26 cellular contexts compared by ENCODE assay signal in the genomic region with DNA sequence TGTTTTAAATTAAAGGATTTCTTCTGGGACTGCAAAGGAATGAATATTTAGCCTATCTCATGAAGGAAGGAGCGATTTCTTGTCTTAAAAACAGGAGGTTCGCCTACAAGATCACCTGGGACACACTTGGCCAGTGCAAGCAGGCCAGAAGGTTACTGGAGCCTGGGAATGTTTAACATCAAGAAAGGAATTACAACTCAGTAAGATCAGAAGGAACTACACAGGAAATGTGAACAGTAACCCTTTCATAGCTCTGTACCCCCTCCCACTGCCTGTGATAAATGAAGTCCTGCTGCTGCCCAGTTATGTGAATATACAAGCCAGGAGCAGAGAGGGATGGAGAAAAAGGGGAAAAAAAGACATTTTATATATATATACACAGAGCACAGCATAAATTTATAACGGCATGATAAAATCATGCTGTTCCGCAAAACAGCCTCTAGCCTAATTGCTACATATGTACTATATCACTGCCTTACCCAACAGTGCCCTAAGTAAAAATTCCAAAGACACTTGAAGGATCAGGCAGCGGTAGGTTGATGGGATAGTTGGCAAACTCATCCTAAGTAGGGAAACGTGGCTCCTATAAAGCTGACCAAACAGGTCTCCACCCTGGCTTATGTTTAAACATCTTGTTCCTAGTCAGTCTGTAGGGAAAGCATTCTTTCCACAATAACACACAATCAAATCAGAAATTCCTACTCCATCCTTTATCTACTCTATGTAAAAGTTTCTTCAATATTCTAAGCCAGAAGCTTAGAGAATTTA.
A peak's percentile ranks its signal among the peaks of the same experiment; 100 is the strongest.
DNase-seq lines count a peak whose midpoint lies in the region; ATAC-seq and TF ChIP-seq lines count a peak whose summit lies in the region.
"Had no signal": no experiment of that assay in that cellular context is flagged by ENCODE, and none has a peak within 500 bp of the region (broad histone marks: within the 10 kb centered on the region; RNA-seq: fewer than 3 reads in every experiment).

No MANE protein-coding gene starts in this region.

- DNase-seq in Right ventricle myocardium superior (no peak), left ventricle myocardium superior (no peak), fibroblast of the conjunctiva (ENCODE audit: low read depth) (peak; percentile 50), neuronal stem cell (ENCODE audit: low spot score) (no peak), aorta (no peak), H9 (no peak), NCI-H2227 (lab: John Stamatoyannopoulos, UW; ENCODE audit: unreplicated experiment) (no peak)
- DNase-seq: 8988T; activated B cell treated with CpG ODN at 0.5 μM for 24 hours; activated CD4-positive, alpha-beta memory T cell treated with anti-CD3 and anti-CD28 coated beads, Interleukin-2, amount 10 ng/mL, durations not matched to agents 7 days and 5 days; activated gamma-delta T cell treated with Interleukin-2 at 50 U/mL for 16 hours; activated T-cell treated with anti-CD3 and anti-CD28 coated beads for 4 hours; amygdala; BE2C; EL; endodermal cell; islet precursor cell; natural killer cell; NCI-H1105 treated with DMSO at 0.1 percent for 48 hours; NCI-H524; SK-N-SH; stimulated activated CD4-positive, alpha-beta T cell treated with anti-CD3 and anti-CD28 coated beads, Interleukin-4, amount 100 ng/mL, for 24 hours; stimulated activated naive CD8-positive, alpha-beta T cell treated with anti-CD3 and anti-CD28 coated beads, Interleukin-15, amount 100 ng/mL, for 72 hours had no signal

- H3K4me3 ChIP-seq in neuronal stem cell (ENCODE audit: low read length in 2 of 2) (no peak overlapping the region), aorta (ENCODE audit: low read length in 2 of 2) (no peak overlapping the region)
- H3K4me3 ChIP-seq: prostate gland had no signal

- H3K27ac Mint-ChIP-seq in H9, result no peak overlapping the region
- H3K27ac Mint-ChIP-seq: activated B cell treated with CpG ODN at 0.5 μM for 24 hours; activated CD4-positive, alpha-beta memory T cell treated with anti-CD3 and anti-CD28 coated beads, Interleukin-2, amount 10 ng/mL, durations not matched to agents 7 days and 5 days; endodermal cell; memory B cell; natural killer cell had no signal

- H2AK5ac ChIP-seq in neuronal stem cell (ENCODE audit: low read depth, low read length) (no peak overlapping the region), H9 (ENCODE audit: insufficient read length, low read length) (no peak overlapping the region)

- no peaks in the 10 kb centered on the region for H3K23me2 ChIP-seq in H9 (ENCODE audit: insufficient read length, low read depth, low read length, poor library complexity, severe bottlenecking)

- no peak overlapping the region for H3T11ph ChIP-seq in H9 (ENCODE audit: low read length)

- H4K91ac ChIP-seq in neuronal stem cell (ENCODE audit: low read depth, low read length, poor library complexity), result no peak overlapping the region
- no peak overlapping the region for H4K91ac ChIP-seq in H9 (ENCODE audit: insufficient read length, low read depth, low read length)

- TF ChIP-seq CTCF in H9 (conservative IDR thresholded peaks at IDR 0.05), result no peak

- H2BK5ac ChIP-seq in neuronal stem cell (ENCODE audit: low read length), result no peak overlapping the region
- H2BK5ac ChIP-seq in H9 (ENCODE audit: insufficient read length, low read length), result no peak overlapping the region

- H2AFZ ChIP-seq in neuronal stem cell (ENCODE audit: low read length), result peak overlapping the region; percentile 67
- H2AFZ ChIP-seq in H9 (ENCODE audit: low read length), result no peak overlapping the region

- H3K27me3 Mint-ChIP-seq in H9 (ENCODE audit: low read depth), result no peaks in the 10 kb centered on the region; the same call in 1 of the 2 replicates
- H3K27me3 Mint-ChIP-seq: activated B cell treated with CpG ODN at 0.5 μM for 24 hours; activated CD4-positive, alpha-beta memory T cell treated with anti-CD3 and anti-CD28 coated beads, Interleukin-2, amount 10 ng/mL, durations not matched to agents 7 days and 5 days; memory B cell; stimulated activated naive CD8-positive, alpha-beta T cell treated with anti-CD3 and anti-CD28 coated beads, Interleukin-15, amount 100 ng/mL, for 72 hours had no signal

- H3K18ac ChIP-seq in neuronal stem cell (ENCODE audit: low read length) (no peak overlapping the region), H9 (ENCODE audit: insufficient read length, low read depth, low read length) (no peak overlapping the region)

- H3K79me1 ChIP-seq in neuronal stem cell (ENCODE audit: low read depth, low read length), result no peaks in the 10 kb centered on the region
- no peaks in the 10 kb centered on the region for H3K79me1 ChIP-seq in H9 (ENCODE audit: insufficient read depth, low read depth, low read length, poor library complexity, severe bottlenecking)

- no peak overlapping the region for H3K56ac ChIP-seq in H9 (ENCODE audit: insufficient read length, low read depth, low read length)

- no CpG with 5 or more reads among the region's 6 CpGs for WGBS in neuronal stem cell (ENCODE audit: extremely low coverage in 2 of 2, insufficient read length in 2 of 2, insufficient replicate concordance in 1 of 2), 2 donors
- WGBS in aorta, 2 donors, result 64 to 71% methylated on average over 6 of the region's 6 CpGs
- no CpG with 5 or more reads among the region's 6 CpGs for WGBS in H9 (ENCODE audit: extremely low coverage, insufficient read length, low lambda C conversion rate)

- H3K27ac ChIP-seq in neuronal stem cell (replicated peaks; ENCODE audit: low read length) (no peak overlapping the region), aorta (ENCODE audit: low read depth in 1 of 2, low read length in 2 of 2) (no peak overlapping the region), H9 (ENCODE audit: insufficient read length, low read depth, low read length) (no peak overlapping the region)
- H3K27ac ChIP-seq: prostate gland had no signal

- no peaks in the 10 kb centered on the region for H3K9me3 Mint-ChIP-seq in H9
- H3K9me3 Mint-ChIP-seq: activated CD4-positive, alpha-beta memory T cell treated with anti-CD3 and anti-CD28 coated beads, Interleukin-2, amount 10 ng/mL, durations not matched to agents 7 days and 5 days; endodermal cell; memory B cell; natural killer cell; stimulated activated naive CD8-positive, alpha-beta T cell treated with anti-CD3 and anti-CD28 coated beads, Interleukin-15, amount 100 ng/mL, for 72 hours had no signal

- no peak overlapping the region for H3K4ac ChIP-seq in neuronal stem cell (ENCODE audit: low read length)
- H3K4ac ChIP-seq in H9 (ENCODE audit: low read depth, low read length), result no peak overlapping the region

- ATAC-seq in Right ventricle myocardium superior (ENCODE audit: poor library complexity), result peak; percentile 21
- no peak for ATAC-seq in left ventricle myocardium superior
- peak; percentile 32 for ATAC-seq in aorta (ENCODE audit: low FRiP score)
- ATAC-seq in GM21825 (IDR thresholded peaks at IDR 0.05; ENCODE audit: unreplicated experiment), result no peak
- ATAC-seq: natural killer cell; stimulated activated naive CD8-positive, alpha-beta T cell treated with anti-CD3 and anti-CD28 coated beads, Interleukin-15, amount 100 ng/mL, for 72 hours had no signal

- H3K9ac ChIP-seq in neuronal stem cell (ENCODE audit: low read depth, low read length, poor library complexity) (no peak overlapping the region), H9 (ENCODE audit: extremely low read depth, insufficient read length, low read length) (no peak overlapping the region)
- H3K9ac ChIP-seq: SK-N-SH had no signal

- H3K36me3 ChIP-seq in neuronal stem cell (replicated peaks in 1 of 2; ENCODE audit: control insufficient read depth in 2 of 2, insufficient read depth in 2 of 2, low read length in 2 of 2) (no peaks in the 10 kb centered on the region), aorta (ENCODE audit: control insufficient read depth in 1 of 2, insufficient read depth in 2 of 2, low read length in 1 of 2) (no peaks in the 10 kb centered on the region)
- H3K36me3 ChIP-seq: BE2C, prostate gland had no signal

- H4K8ac ChIP-seq in neuronal stem cell (ENCODE audit: low read depth, low read length) (no peak overlapping the region), H9 (replicated peaks; ENCODE audit: insufficient read length, low read depth, low read length) (no peak overlapping the region)

- H3K79me2 ChIP-seq in H9 (ENCODE audit: insufficient read depth, low read length), result no peaks in the 10 kb centered on the region

- no peak overlapping the region for H3K23ac ChIP-seq in neuronal stem cell (ENCODE audit: low read depth, low read length, poor library complexity)
- H3K23ac ChIP-seq in H9 (ENCODE audit: insufficient read length, low read depth, low read length), result no peak overlapping the region

- no peaks in the 10 kb centered on the region for H4K20me1 ChIP-seq in H9 (ENCODE audit: control insufficient read depth, insufficient read depth, insufficient read length)

- no peak overlapping the region for H4K5ac ChIP-seq in H9 (ENCODE audit: insufficient read length, low read depth, low read length)

- H2BK20ac ChIP-seq in H9 (ENCODE audit: low read depth, low read length, poor library complexity, severe bottlenecking), result no peak overlapping the region

- H3K4me1 ChIP-seq in neuronal stem cell (ENCODE audit: control insufficient read depth in 2 of 2, insufficient read depth in 1 of 2, low read depth in 1 of 2, low read length in 2 of 2) (peaks cover 0 to 3% of the 10 kb centered on the region in 2 donors), aorta (ENCODE audit: control insufficient read depth in 1 of 2, insufficient read depth in 2 of 2, low read length in 2 of 2) (peaks cover 3 to 9% of the 10 kb centered on the region in 2 donors), H9 (ENCODE audit: insufficient read depth, low read length) (no peaks in the 10 kb centered on the region)
- H3K4me1 ChIP-seq: BE2C, prostate gland had no signal

- H3K4me3 Mint-ChIP-seq in H9, result no peak overlapping the region
- H3K4me3 Mint-ChIP-seq: activated B cell treated with CpG ODN at 0.5 μM for 24 hours; activated CD4-positive, alpha-beta memory T cell treated with anti-CD3 and anti-CD28 coated beads, Interleukin-2, amount 10 ng/mL, durations not matched to agents 7 days and 5 days; endodermal cell; memory B cell; natural killer cell; stimulated activated naive CD8-positive, alpha-beta T cell treated with anti-CD3 and anti-CD28 coated beads, Interleukin-15, amount 100 ng/mL, for 72 hours had no signal

- no peaks in the 10 kb centered on the region for H3K36me3 Mint-ChIP-seq in H9 (ENCODE audit: insufficient read depth in 1 of 3, low read depth in 3 of 3)
- H3K36me3 Mint-ChIP-seq: natural killer cell had no signal

- H2BK12ac ChIP-seq in neuronal stem cell (ENCODE audit: low read length) (no peak overlapping the region), H9 (ENCODE audit: insufficient read length, low read depth, low read length) (no peak overlapping the region)

- H3K9me3 ChIP-seq in neuronal stem cell (replicated peaks in 1 of 2; ENCODE audit: control insufficient read depth in 2 of 2, insufficient read depth in 1 of 2, low read depth in 1 of 2, low read length in 2 of 2) (no peaks in the 10 kb centered on the region), aorta (ENCODE audit: control insufficient read depth, low read length) (no peaks in the 10 kb centered on the region), H9 (ENCODE audit: control insufficient read depth, low read depth, low read length) (no peaks in the 10 kb centered on the region)
- H3K9me3 ChIP-seq: BE2C, prostate gland, SK-N-SH had no signal

- H3K4me2 ChIP-seq in neuronal stem cell (ENCODE audit: insufficient read depth, low read length, poor library complexity, severe bottlenecking) (no peak overlapping the region), H9 (ENCODE audit: insufficient read depth, insufficient read length, low read length) (no peak overlapping the region)
- H3K4me2 ChIP-seq: SK-N-SH had no signal

- no peaks in the 10 kb centered on the region for H3K27me3 ChIP-seq in neuronal stem cell (ENCODE audit: control insufficient read depth in 3 of 3, insufficient read depth in 3 of 3, low read depth in 1 of 3, low read length in 3 of 3)
- H3K27me3 ChIP-seq in aorta (ENCODE audit: control insufficient read depth in 1 of 2, insufficient read depth in 2 of 2, low read length in 1 of 2), result no peaks in the 10 kb centered on the region
- H3K27me3 ChIP-seq in H9 (ENCODE audit: insufficient read depth, low read length), result no peaks in the 10 kb centered on the region
- H3K27me3 ChIP-seq: BE2C had no signal

- no peak overlapping the region for H2BK120ac ChIP-seq in neuronal stem cell (ENCODE audit: low read depth, low read length)
- H2BK120ac ChIP-seq in H9 (ENCODE audit: low read depth, low read length, poor library complexity, severe bottlenecking), result no peak overlapping the region

- no peaks in the 10 kb centered on the region for H3K4me1 Mint-ChIP-seq in H9
- H3K4me1 Mint-ChIP-seq: endodermal cell had no signal

- intact Hi-C loops in Right ventricle myocardium superior (cut with DNase I), result no loop called here
- intact Hi-C loops in left ventricle myocardium superior (cut with micrococcal nuclease), result no loop called here
- intact Hi-C loops in aorta (cut with DNase I), result no loop called here

- H2BK15ac ChIP-seq in neuronal stem cell (ENCODE audit: low read length), result no peak overlapping the region
- H2BK15ac ChIP-seq in H9 (ENCODE audit: low read depth, low read length), result no peak overlapping the region

- H3K14ac ChIP-seq in neuronal stem cell (ENCODE audit: low read length) (no peak overlapping the region), H9 (ENCODE audit: insufficient read depth, low read length) (no peak overlapping the region)

Comparison
In these comparisons a context has a peak if more than half of its experiments do, and no peak if none do; other contexts are left out.
1. ATAC-seq: peak in Right ventricle myocardium superior (single experiment) and aorta (single experiment); none in left ventricle myocardium superior (single experiment) and GM21825 (single experiment).